15 cellular contexts compared by ENCODE assay signal in the genomic region with DNA sequence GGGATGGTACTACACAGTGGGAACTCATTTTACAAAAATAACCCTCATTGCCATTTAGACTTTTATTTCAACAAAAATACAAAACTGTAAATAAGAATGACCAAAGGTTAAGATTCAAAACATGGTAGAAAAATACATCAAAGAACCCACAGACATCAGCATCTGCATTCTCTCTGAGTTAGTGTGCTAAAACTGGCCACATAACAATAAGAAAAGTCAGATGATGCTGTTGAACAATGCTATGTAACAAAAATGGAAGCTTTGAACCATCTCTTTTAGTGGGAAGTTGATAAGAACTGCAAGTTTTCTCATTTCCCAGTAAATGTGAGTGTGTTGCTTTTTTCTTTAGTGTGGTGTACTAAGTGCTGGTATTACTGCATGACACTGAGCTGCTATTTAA.
"Had no signal": no experiment of that assay in that cellular context is flagged by ENCODE, and none has a peak within 500 bp of the region (broad histone marks: within the 10 kb centered on the region; RNA-seq: fewer than 3 reads in every experiment).

No MANE protein-coding gene starts in this region.

- H3K36me3 ChIP-seq: breast epithelium, lower lobe of right lung, pancreas, sigmoid colon, thoracic aorta, upper lobe of right lung had no signal

- H3K9me3 ChIP-seq: breast epithelium, lower lobe of right lung, pancreas, sigmoid colon, thoracic aorta, upper lobe of right lung had no signal

- ATAC-seq: activated CD8-positive, alpha-beta T cell treated with anti-CD3 and anti-CD28 coated beads for 36 hours; activated T-cell treated with anti-CD3 and anti-CD28 coated beads, Interleukin-2, amount 50 U/mL, for 4 hours; lower lobe of right lung; pancreas; upper lobe of right lung had no signal

- H3K27ac ChIP-seq: breast epithelium, lower lobe of right lung, pancreas, sigmoid colon, thoracic aorta, upper lobe of right lung had no signal

- DNase-seq: activated B cell treated with CpG ODN at 0.5 μM for 24 hours; activated CD4-positive, alpha-beta T cell treated with anti-CD3 and anti-CD28 coated beads for 48 hours; activated CD8-positive, alpha-beta T cell treated with anti-CD3 and anti-CD28 coated beads for 36 hours; activated gamma-delta T cell treated with Interleukin-2 at 50 U/mL for 16 hours; activated T-cell treated with anti-CD3 and anti-CD28 coated beads, Interleukin-2, amount 50 U/mL, for 4 hours; amygdala; immature natural killer cell; lower lobe of right lung; pancreas; sigmoid colon; stimulated activated CD4-positive, alpha-beta T cell treated with anti-CD3 and anti-CD28 coated beads, Interleukin-12 subunit alpha, Interleukin-12 subunit beta, amount 100 ng/mL, for 4 hours; stimulated activated CD4-positive, alpha-beta T cell treated with anti-CD3 and anti-CD28 coated beads, Interleukin-2, amount 100 ng/mL, for 24 hours; upper lobe of right lung had no signal

- H3K27me3 ChIP-seq: breast epithelium, pancreas, sigmoid colon, upper lobe of right lung had no signal

- H3K4me3 ChIP-seq: breast epithelium, lower lobe of right lung, pancreas, sigmoid colon, thoracic aorta, upper lobe of right lung had no signal

- H3K4me1 ChIP-seq: breast epithelium, lower lobe of right lung, pancreas, sigmoid colon, upper lobe of right lung had no signal
